8 cellular contexts compared by ENCODE assay signal in the genomic region with DNA sequence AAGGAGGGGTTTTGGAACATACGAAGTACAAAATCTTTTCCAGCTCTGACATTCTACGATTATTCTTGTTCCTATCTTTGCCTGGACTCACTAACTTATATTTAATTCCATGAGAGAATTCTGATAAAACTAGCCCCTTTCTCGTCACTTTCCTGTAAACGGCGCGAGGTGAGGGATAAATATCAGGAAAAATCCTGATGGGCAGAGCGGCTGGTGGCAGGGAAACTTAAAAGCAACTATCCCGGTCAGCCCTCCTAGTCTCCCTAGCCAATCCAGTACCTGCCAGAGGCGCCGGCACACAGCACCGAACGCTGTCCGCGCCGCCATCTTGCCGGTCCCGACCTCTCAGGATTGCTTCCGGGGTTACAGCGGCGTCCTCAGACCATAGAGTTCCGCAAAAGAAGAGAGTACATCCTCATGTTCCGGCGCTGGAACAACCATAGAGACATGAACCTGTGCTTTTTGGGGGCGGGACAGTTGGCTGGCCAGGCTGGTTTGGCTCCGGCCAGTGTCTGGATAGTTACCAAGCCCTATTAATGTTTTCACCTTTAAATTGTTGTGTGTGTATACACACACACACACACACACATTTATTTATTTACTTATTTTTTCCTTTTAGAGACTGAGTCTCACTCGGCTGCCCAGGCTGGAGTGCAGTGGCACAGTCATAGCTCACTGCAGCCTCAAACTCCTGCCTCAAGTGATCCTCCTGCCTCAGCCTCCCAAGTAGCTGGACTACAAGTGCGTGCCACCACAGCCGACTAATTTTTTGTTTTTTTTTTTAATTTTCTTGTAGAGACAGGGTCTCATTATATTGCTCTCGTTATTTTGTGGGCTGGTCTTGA. TPM values are rescaled to one million over a fixed set of nuclear protein-coding genes. Genes with fewer than 3 reads are reported as not detected.
DNase-seq lines count a peak whose midpoint lies in the region; ATAC-seq and TF ChIP-seq lines count a peak whose summit lies in the region.

A gene (minus strand): TSS at position 339 of the 845 bp plus-strand sequence. CDS start 12 bp downstream, at position 327.

- peak within 1 kb of the TSS; percentile 95 for H3K4me3 Mint-ChIP-seq in activated T-helper 2 cell treated with anti-CD3 and anti-CD28 coated beads, Interferon-gamma antibody, Interleukin-2, Interleukin-4, amounts not matched to agents 10 μg/mL and 5 μg/mL and 100 μg/mL, durations not matched to agents 14 hours and 24 hours and 36 hours (ENCODE audit: low read depth)
- peak within 1 kb of the TSS; percentile 100 for H3K4me3 Mint-ChIP-seq in natural killer cell

- H3K27ac ChIP-seq in RWPE2 (ENCODE audit: poor library complexity, severe bottlenecking), result peak within 1 kb of the TSS; percentile 60

- peak within 1 kb of the TSS; percentile 83 for H3K4me3 ChIP-seq in RWPE2 (ENCODE audit: severe bottlenecking)

- ATAC-seq in RWPE2 (ENCODE audit: low read depth) (peak; percentile 97), natural killer cell (peak; percentile 100)

- peak within 1 kb of the TSS; percentile 91 for H3K27ac Mint-ChIP-seq in activated T-helper 2 cell treated with anti-CD3 and anti-CD28 coated beads, Interferon-gamma antibody, Interleukin-2, Interleukin-4, amounts not matched to agents 10 μg/mL and 5 μg/mL and 100 μg/mL, durations not matched to agents 14 hours and 24 hours and 36 hours
- peak within 1 kb of the TSS; percentile 97 to 98 for H3K27ac Mint-ChIP-seq in natural killer cell

- no peaks in the 10 kb centered on the region for H3K9me3 Mint-ChIP-seq in activated T-helper 2 cell treated with anti-CD3 and anti-CD28 coated beads, Interferon-gamma antibody, Interleukin-2, Interleukin-4, amounts not matched to agents 10 μg/mL and 5 μg/mL and 100 μg/mL, durations not matched to agents 14 hours and 24 hours and 36 hours
- H3K9me3 Mint-ChIP-seq in natural killer cell, result no peaks in the 10 kb centered on the region

- peaks cover 24% of the 10 kb centered on the region for H3K36me3 Mint-ChIP-seq in activated T-helper 2 cell treated with anti-CD3 and anti-CD28 coated beads, Interferon-gamma antibody, Interleukin-2, Interleukin-4, amounts not matched to agents 10 μg/mL and 5 μg/mL and 100 μg/mL, durations not matched to agents 14 hours and 24 hours and 36 hours (ENCODE audit: low read depth)
- no peaks in the 10 kb centered on the region for H3K36me3 Mint-ChIP-seq in natural killer cell

- H3K27me3 ChIP-seq in RWPE2 (ENCODE audit: insufficient read depth, poor library complexity, severe bottlenecking), result no peaks in the 10 kb centered on the region

- H3K9me3 ChIP-seq in RWPE2 (ENCODE audit: severe bottlenecking), result no peaks in the 10 kb centered on the region

- peaks cover 34% of the 10 kb centered on the region for H3K4me1 ChIP-seq in RWPE2 (ENCODE audit: insufficient read depth, poor library complexity, severe bottlenecking)

- intact Hi-C loops in activated T-helper 2 cell treated with anti-CD3 and anti-CD28 coated beads, Interferon-gamma antibody, Interleukin-2, Interleukin-4, amounts not matched to agents 10 μg/mL and 5 μg/mL and 100 μg/mL, durations not matched to agents 14 hours and 24 hours and 36 hours (cut with micrococcal nuclease), result loop anchor here (1.0 to 2.0 kb wide), 3 partner anchors 167 to 430 kb away; a partner anchor contains a TSS
- intact Hi-C loops in natural killer cell (cut with micrococcal nuclease), result loop anchor here (1.0 to 5.0 kb wide), 3 partner anchors 330 to 482 kb away; a partner anchor contains a TSS

- DNase-seq in EH (ENCODE audit: low read depth) (peak; percentile 93), H4 (ENCODE audit: low spot score) (peak; percentile 97), LoVo (ENCODE audit: low spot score) (peak; percentile 97), RWPE2 (ENCODE audit: low spot score) (peak; percentile 89), fibroblast of peridontal ligament (ENCODE audit: extremely low read depth) (peak; percentile 93), natural killer cell (peak; percentile 83)
- peak; percentile 88 for DNase-seq in activated T-helper 2 cell treated with anti-CD3 and anti-CD28 coated beads, Interferon-gamma antibody, Interleukin-2, Interleukin-4, amounts not matched to agents 10 μg/mL and 5 μg/mL and 100 μg/mL, durations not matched to agents 14 hours and 24 hours and 36 hours (ENCODE audit: low spot score)
- DNase-seq in stimulated activated naive CD4-positive, alpha-beta T cell treated with Interleukin-2 at 50 U/mL for 16 hours (lab: John Stamatoyannopoulos, UW), result peak; percentile 90

- TF ChIP-seq CTCF in RWPE2 (IDR thresholded peaks at IDR 0.05; ENCODE audit: poor library complexity, severe bottlenecking), result no peak
- TF ChIP-seq CTCF in natural killer cell (IDR thresholded peaks at IDR 0.05), result no peak

- peaks cover 20% of the 10 kb centered on the region for H3K4me1 Mint-ChIP-seq in activated T-helper 2 cell treated with anti-CD3 and anti-CD28 coated beads, Interferon-gamma antibody, Interleukin-2, Interleukin-4, amounts not matched to agents 10 μg/mL and 5 μg/mL and 100 μg/mL, durations not matched to agents 14 hours and 24 hours and 36 hours (ENCODE audit: low read depth)
- H3K4me1 Mint-ChIP-seq in natural killer cell, result peaks cover 11 to 19% of the 10 kb centered on the region in 2 donors

- no peaks in the 10 kb centered on the region for H3K27me3 Mint-ChIP-seq in activated T-helper 2 cell treated with anti-CD3 and anti-CD28 coated beads, Interferon-gamma antibody, Interleukin-2, Interleukin-4, amounts not matched to agents 10 μg/mL and 5 μg/mL and 100 μg/mL, durations not matched to agents 14 hours and 24 hours and 36 hours (ENCODE audit: low read depth)
- no peaks in the 10 kb centered on the region for H3K27me3 Mint-ChIP-seq in natural killer cell (ENCODE audit: low read depth in 2 of 2)

- H3K36me3 ChIP-seq in RWPE2 (ENCODE audit: low read depth), result peaks cover 36% of the 10 kb centered on the region

RNA-seq across cellular contexts. Expression of the gene that starts here (rescaled TPM):
- 73.5 and 84.6 TPM in 2 replicates for total RNA-seq in H4 (2014; rRNA removed; shearing (Covaris generic))
- 39.6 and 40.4 TPM in 2 replicates for total RNA-seq in activated T-helper 2 cell treated with anti-CD3 and anti-CD28 coated beads, Interferon-gamma antibody, Interleukin-2, Interleukin-4, amounts not matched to agents 10 μg/mL and 5 μg/mL and 100 μg/mL, durations not matched to agents 14 hours and 24 hours and 36 hours
- 10 to 100 TPM; 21.8 to 25.4 (median 22.6) TPM for total RNA-seq in natural killer cell

Comparison
In these comparisons a context has a peak if more than half of its experiments do, and no peak if none do; other contexts are left out.
1. Peak in every context shown above with its lines: DNase-seq, ATAC-seq, H3K4me3 ChIP-seq and H3K27ac ChIP-seq.